In the genomic region with DNA sequence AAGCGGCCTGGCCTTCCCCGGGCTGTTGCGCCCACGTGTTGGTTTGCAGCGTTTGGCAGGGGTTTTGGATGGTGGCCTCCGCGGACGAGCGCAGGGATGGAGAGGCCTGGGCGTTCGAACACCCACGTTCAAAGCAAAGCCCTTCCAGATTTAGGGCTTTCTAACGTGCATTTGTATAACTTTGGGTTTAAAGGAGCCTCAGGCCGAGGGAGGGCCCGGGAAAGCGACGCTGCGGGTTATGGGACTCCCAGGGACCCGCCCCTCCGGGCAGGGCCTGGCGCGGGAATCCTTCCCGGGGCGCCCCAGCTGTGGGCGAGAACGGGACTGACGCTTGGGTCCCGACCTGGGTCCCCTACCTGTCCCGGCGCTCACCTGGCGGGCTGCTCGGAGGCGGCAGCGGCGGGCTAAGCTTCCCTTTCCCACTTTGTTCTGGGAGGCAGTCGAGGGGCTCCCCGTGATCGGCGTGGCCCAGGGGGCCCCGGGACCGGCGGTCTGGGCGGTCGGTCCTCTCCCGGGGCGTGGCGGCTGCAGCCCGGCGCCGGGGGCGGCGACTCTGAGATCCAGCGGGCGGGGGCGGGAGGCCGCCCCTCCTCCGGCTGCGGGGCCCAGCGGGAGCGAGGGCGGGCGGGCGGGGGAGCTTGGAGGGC, we compare ENCODE assay signal across 1 cellular context.
TF ChIP-seq lines count a peak whose summit lies in the region.

A gene with protein sequence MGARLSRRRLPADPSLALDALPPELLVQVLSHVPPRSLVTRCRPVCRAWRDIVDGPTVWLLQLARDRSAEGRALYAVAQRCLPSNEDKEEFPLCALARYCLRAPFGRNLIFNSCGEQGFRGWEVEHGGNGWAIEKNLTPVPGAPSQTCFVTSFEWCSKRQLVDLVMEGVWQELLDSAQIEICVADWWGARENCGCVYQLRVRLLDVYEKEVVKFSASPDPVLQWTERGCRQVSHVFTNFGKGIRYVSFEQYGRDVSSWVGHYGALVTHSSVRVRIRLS (minus strand): TSS at position 529 of the 647 bp plus-strand sequence. CDS start 25,423 bp downstream, outside the sequence.

TF ChIP-seq in HEK293, 187 proteins besides CTCF, POLR2A, EP300 and RAD21 (continued from another document and continues in another):
- TF ChIP-seq, protein P1, sequence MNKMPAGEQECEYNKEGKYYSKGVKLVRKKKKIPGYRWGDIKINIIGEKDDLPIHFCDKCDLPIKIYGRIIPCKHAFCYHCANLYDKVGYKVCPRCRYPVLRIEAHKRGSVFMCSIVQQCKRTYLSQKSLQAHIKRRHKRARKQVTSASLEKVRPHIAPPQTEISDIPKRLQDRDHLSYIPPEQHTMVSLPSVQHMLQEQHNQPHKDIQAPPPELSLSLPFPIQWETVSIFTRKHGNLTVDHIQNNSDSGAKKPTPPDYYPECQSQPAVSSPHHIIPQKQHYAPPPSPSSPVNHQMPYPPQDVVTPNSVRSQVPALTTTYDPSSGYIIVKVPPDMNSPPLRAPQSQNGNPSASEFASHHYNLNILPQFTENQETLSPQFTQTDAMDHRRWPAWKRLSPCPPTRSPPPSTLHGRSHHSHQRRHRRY (tag by site-specific recombination; IDR thresholded peaks at IDR 0.05): no peak
- TF ChIP-seq ZNF658 (tag by site-specific recombination; IDR thresholded peaks at IDR 0.05) (no peak), ZNF596 (tag by site-specific recombination; IDR thresholded peaks at IDR 0.05) (peak; percentile 58; the same call in 1 of the 2 replicates), ZNF292 (tag by site-specific recombination; IDR thresholded peaks at IDR 0.05; ENCODE audit: borderline replicate concordance, low read depth) (no peak), KLF1 (tag by site-specific recombination; IDR thresholded peaks at IDR 0.05) (peak; percentile 95), ZNF843 (tag by site-specific recombination; IDR thresholded peaks at IDR 0.05) (peak; percentile 76; the same call in 1 of the 2 replicates), KLF10 (tag by site-specific recombination; IDR thresholded peaks at IDR 0.05) (peak; percentile 92), ZNF433 (tag by site-specific recombination; IDR thresholded peaks at IDR 0.05; ENCODE audit: low read depth) (no peak), ZNF221 (tag by site-specific recombination; IDR thresholded peaks at IDR 0.05; ENCODE audit: borderline replicate concordance) (0 out of 2 replicates have a peak, but pooled peaks have one; percentile 77), REPIN1 (tag by site-specific recombination; IDR thresholded peaks at IDR 0.05; ENCODE audit: low read depth) (peak; percentile 72; the same call in 1 of the 2 replicates), ZNF311 (tag by site-specific recombination; IDR thresholded peaks at IDR 0.05; ENCODE audit: borderline replicate concordance) (no peak), ZNF530 (tag by site-specific recombination; IDR thresholded peaks at IDR 0.05; ENCODE audit: low read depth) (no peak), ZNF830 (tag by site-specific recombination; IDR thresholded peaks at IDR 0.05; ENCODE audit: low read depth) (no peak), ZIC2 (tag by site-specific recombination; IDR thresholded peaks at IDR 0.05) (peak; percentile 83), EGR2 (tag by site-specific recombination; IDR thresholded peaks at IDR 0.05; ENCODE audit: low read depth) (peak; percentile 97), GLI4 (tag by site-specific recombination; IDR thresholded peaks at IDR 0.05) (no peak), KLF16 (tag by site-specific recombination; IDR thresholded peaks at IDR 0.05) (peak; percentile 99), ZNF626 (tag by site-specific recombination; IDR thresholded peaks at IDR 0.05) (no peak; the same call in 1 of the 2 replicates), ZNF416 (tag by site-specific recombination; IDR thresholded peaks at IDR 0.05) (no peak), ZNF302 (tag by site-specific recombination; IDR thresholded peaks at IDR 0.05; ENCODE audit: low read depth) (no peak), BCL11B (tag by site-specific recombination; IDR thresholded peaks at IDR 0.05; ENCODE audit: low read depth) (peak; percentile 38; the same call in 1 of the 2 replicates), MZF1 (tag by site-specific recombination; IDR thresholded peaks at IDR 0.05; ENCODE audit: borderline replicate concordance) (peak; percentile 74; the same call in 1 of the 2 replicates), SCRT2 (tag by site-specific recombination; IDR thresholded peaks at IDR 0.05) (peak; percentile 100), ZNF394 (tag by site-specific recombination; IDR thresholded peaks at IDR 0.05; ENCODE audit: borderline replicate concordance) (peak; percentile 57; the same call in 1 of the 2 replicates), SP7 (tag by site-specific recombination; IDR thresholded peaks at IDR 0.05) (peak; percentile 89), KLF8 (tag by site-specific recombination; IDR thresholded peaks at IDR 0.05) (peak; percentile 99), ZNF521 (tag by site-specific recombination; IDR thresholded peaks at IDR 0.05) (no peak), ZBTB8A (tag by site-specific recombination; IDR thresholded peaks at IDR 0.05) (peak; percentile 96), ZNF112 (tag by site-specific recombination; IDR thresholded peaks at IDR 0.05) (no peak), SETDB1 (IDR thresholded peaks at IDR 0.05; ENCODE audit: insufficient read length, low read length) (no peak), ZNF544 (tag by site-specific recombination; IDR thresholded peaks at IDR 0.05) (no peak), ZNF174 (tag by site-specific recombination; IDR thresholded peaks at IDR 0.05) (no peak), ZNF777 (tag by site-specific recombination; IDR thresholded peaks at IDR 0.05; ENCODE audit: borderline replicate concordance) (peak; percentile 63), ZNF24 (tag by site-specific recombination; IDR thresholded peaks at IDR 0.05) (peak; percentile 80; the same call in 1 of the 2 replicates)
- TF ChIP-seq, protein P2, sequence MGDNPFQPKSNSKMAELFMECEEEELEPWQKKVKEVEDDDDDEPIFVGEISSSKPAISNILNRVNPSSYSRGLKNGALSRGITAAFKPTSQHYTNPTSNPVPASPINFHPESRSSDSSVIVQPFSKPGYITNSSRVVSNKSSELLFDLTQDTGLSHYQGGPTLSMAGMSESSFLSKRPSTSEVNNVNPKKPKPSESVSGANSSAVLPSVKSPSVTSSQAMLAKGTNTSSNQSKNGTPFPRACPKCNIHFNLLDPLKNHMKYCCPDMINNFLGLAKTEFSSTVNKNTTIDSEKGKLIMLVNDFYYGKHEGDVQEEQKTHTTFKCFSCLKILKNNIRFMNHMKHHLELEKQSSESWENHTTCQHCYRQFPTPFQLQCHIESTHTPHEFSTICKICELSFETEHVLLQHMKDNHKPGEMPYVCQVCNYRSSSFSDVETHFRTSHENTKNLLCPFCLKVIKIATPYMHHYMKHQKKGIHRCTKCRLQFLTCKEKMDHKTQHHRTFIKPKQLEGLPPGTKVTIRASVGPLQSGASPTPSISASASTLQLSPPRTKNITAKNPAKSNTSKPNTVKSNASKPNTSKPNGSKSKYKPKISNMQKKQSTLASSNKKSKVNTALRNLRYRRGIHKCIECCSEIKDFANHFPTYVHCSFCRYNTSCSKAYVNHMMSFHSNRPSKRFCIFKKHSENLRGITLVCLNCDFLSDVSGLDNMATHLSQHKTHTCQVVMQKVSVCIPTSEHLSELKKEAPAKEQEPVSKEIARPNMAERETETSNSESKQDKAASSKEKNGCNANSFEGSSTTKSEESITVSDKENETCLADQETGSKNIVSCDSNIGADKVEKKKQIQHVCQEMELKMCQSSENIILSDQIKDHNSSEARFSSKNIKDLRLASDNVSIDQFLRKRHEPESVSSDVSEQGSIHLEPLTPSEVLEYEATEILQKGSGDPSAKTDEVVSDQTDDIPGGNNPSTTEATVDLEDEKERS (tag by site-specific recombination; IDR thresholded peaks at IDR 0.05): no peak
- TF ChIP-seq, protein P3, sequence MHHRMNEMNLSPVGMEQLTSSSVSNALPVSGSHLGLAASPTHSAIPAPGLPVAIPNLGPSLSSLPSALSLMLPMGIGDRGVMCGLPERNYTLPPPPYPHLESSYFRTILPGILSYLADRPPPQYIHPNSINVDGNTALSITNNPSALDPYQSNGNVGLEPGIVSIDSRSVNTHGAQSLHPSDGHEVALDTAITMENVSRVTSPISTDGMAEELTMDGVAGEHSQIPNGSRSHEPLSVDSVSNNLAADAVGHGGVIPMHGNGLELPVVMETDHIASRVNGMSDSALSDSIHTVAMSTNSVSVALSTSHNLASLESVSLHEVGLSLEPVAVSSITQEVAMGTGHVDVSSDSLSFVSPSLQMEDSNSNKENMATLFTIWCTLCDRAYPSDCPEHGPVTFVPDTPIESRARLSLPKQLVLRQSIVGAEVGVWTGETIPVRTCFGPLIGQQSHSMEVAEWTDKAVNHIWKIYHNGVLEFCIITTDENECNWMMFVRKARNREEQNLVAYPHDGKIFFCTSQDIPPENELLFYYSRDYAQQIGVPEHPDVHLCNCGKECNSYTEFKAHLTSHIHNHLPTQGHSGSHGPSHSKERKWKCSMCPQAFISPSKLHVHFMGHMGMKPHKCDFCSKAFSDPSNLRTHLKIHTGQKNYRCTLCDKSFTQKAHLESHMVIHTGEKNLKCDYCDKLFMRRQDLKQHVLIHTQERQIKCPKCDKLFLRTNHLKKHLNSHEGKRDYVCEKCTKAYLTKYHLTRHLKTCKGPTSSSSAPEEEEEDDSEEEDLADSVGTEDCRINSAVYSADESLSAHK (tag by site-specific recombination; IDR thresholded peaks at IDR 0.05): no peak
- TF ChIP-seq, protein P4, sequence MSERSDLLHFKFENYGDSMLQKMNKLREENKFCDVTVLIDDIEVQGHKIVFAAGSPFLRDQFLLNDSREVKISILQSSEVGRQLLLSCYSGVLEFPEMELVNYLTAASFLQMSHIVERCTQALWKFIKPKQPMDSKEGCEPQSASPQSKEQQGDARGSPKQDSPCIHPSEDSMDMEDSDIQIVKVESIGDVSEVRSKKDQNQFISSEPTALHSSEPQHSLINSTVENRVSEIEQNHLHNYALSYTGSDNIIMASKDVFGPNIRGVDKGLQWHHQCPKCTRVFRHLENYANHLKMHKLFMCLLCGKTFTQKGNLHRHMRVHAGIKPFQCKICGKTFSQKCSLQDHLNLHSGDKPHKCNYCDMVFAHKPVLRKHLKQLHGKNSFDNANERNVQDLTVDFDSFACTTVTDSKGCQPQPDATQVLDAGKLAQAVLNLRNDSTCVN (tag by site-specific recombination; optimal IDR thresholded peaks at IDR 0.05): peak; percentile 92
- TF ChIP-seq, protein P5, sequence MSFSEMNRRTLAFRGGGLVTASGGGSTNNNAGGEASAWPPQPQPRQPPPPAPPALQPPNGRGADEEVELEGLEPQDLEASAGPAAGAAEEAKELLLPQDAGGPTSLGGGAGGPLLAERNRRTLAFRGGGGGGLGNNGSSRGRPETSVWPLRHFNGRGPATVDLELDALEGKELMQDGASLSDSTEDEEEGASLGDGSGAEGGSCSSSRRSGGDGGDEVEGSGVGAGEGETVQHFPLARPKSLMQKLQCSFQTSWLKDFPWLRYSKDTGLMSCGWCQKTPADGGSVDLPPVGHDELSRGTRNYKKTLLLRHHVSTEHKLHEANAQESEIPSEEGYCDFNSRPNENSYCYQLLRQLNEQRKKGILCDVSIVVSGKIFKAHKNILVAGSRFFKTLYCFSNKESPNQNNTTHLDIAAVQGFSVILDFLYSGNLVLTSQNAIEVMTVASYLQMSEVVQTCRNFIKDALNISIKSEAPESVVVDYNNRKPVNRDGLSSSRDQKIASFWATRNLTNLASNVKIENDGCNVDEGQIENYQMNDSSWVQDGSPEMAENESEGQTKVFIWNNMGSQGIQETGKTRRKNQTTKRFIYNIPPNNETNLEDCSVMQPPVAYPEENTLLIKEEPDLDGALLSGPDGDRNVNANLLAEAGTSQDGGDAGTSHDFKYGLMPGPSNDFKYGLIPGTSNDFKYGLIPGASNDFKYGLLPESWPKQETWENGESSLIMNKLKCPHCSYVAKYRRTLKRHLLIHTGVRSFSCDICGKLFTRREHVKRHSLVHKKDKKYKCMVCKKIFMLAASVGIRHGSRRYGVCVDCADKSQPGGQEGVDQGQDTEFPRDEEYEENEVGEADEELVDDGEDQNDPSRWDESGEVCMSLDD (tag by site-specific recombination; IDR thresholded peaks at IDR 0.05): peak; percentile 98
- TF ChIP-seq, protein P6, sequence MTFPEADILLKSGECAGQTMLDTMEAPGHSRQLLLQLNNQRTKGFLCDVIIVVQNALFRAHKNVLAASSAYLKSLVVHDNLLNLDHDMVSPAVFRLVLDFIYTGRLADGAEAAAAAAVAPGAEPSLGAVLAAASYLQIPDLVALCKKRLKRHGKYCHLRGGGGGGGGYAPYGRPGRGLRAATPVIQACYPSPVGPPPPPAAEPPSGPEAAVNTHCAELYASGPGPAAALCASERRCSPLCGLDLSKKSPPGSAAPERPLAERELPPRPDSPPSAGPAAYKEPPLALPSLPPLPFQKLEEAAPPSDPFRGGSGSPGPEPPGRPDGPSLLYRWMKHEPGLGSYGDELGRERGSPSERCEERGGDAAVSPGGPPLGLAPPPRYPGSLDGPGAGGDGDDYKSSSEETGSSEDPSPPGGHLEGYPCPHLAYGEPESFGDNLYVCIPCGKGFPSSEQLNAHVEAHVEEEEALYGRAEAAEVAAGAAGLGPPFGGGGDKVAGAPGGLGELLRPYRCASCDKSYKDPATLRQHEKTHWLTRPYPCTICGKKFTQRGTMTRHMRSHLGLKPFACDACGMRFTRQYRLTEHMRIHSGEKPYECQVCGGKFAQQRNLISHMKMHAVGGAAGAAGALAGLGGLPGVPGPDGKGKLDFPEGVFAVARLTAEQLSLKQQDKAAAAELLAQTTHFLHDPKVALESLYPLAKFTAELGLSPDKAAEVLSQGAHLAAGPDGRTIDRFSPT (tag by site-specific recombination; IDR thresholded peaks at IDR 0.05): peak; percentile 92
- TF ChIP-seq, protein P7, sequence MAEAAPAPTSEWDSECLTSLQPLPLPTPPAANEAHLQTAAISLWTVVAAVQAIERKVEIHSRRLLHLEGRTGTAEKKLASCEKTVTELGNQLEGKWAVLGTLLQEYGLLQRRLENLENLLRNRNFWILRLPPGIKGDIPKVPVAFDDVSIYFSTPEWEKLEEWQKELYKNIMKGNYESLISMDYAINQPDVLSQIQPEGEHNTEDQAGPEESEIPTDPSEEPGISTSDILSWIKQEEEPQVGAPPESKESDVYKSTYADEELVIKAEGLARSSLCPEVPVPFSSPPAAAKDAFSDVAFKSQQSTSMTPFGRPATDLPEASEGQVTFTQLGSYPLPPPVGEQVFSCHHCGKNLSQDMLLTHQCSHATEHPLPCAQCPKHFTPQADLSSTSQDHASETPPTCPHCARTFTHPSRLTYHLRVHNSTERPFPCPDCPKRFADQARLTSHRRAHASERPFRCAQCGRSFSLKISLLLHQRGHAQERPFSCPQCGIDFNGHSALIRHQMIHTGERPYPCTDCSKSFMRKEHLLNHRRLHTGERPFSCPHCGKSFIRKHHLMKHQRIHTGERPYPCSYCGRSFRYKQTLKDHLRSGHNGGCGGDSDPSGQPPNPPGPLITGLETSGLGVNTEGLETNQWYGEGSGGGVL (tag by site-specific recombination; IDR thresholded peaks at IDR 0.05): peak; percentile 80
- TF ChIP-seq, protein P8, sequence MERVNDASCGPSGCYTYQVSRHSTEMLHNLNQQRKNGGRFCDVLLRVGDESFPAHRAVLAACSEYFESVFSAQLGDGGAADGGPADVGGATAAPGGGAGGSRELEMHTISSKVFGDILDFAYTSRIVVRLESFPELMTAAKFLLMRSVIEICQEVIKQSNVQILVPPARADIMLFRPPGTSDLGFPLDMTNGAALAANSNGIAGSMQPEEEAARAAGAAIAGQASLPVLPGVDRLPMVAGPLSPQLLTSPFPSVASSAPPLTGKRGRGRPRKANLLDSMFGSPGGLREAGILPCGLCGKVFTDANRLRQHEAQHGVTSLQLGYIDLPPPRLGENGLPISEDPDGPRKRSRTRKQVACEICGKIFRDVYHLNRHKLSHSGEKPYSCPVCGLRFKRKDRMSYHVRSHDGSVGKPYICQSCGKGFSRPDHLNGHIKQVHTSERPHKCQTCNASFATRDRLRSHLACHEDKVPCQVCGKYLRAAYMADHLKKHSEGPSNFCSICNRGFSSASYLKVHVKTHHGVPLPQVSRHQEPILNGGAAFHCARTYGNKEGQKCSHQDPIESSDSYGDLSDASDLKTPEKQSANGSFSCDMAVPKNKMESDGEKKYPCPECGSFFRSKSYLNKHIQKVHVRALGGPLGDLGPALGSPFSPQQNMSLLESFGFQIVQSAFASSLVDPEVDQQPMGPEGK (tag by site-specific recombination; IDR thresholded peaks at IDR 0.05): peak; percentile 94
